Comparison of ENCODE assay signal across 10 cellular contexts in genomic region chr6:786946-787763, GRCh38.
DNase-seq lines count a peak whose midpoint lies in the region; ATAC-seq and TF ChIP-seq lines count a peak whose summit lies in the region.
"Had no signal": no experiment of that assay in that cellular context is flagged by ENCODE, and none has a peak within 500 bp of the region (broad histone marks: within the 10 kb centered on the region; RNA-seq: fewer than 3 reads in every experiment).

No MANE protein-coding gene starts in this region.

- CTCF ChIA-PET in A673 (lab: Charles Lee) (no interaction called here), GM10248 (lab: Yijun Ruan, JAX) (interaction anchor here (0.9 to 4.0 kb wide), 7 partner anchors 11 to 638 kb away, joined by 3 to 21 read pairs (median 4); no protein-coding TSS in a partner anchor)

- H3K27me3 ChIP-seq in A673 (replicated peaks; ENCODE audit: insufficient read depth, low read depth, low read length, poor library complexity) (no peaks in the 10 kb centered on the region), Peyer's patch (no peaks in the 10 kb centered on the region)

- H3K9me3 ChIP-seq in A673 (ENCODE audit: low read depth, low read length, poor library complexity, severe bottlenecking) (no peaks in the 10 kb centered on the region), Peyer's patch (no peaks in the 10 kb centered on the region)
- H3K9me3 ChIP-seq: thoracic aorta had no signal

- no peaks in the 10 kb centered on the region for H3K36me3 ChIP-seq in A673 (ENCODE audit: insufficient read depth, low read length, poor library complexity, severe bottlenecking)
- H3K36me3 ChIP-seq in Peyer's patch, result no peaks in the 10 kb centered on the region
- H3K36me3 ChIP-seq: thoracic aorta had no signal

- H3K4me3 ChIP-seq in A673 (ENCODE audit: low read depth, low read length, poor library complexity, severe bottlenecking), result no peak overlapping the region
- no peak overlapping the region for H3K4me3 ChIP-seq in Peyer's patch
- no peak overlapping the region for H3K4me3 ChIP-seq in fibroblast of villous mesenchyme (ENCODE audit: low read depth, low read length)
- H3K4me3 ChIP-seq: thoracic aorta had no signal

- TF ChIP-seq CTCF in A673 (conservative IDR thresholded peaks at IDR 0.05; ENCODE audit: low read depth, low read length) (peak; percentile 80), GM10248 (IDR thresholded peaks at IDR 0.05; ENCODE audit: control extremely low read depth, extremely low read depth, low read depth, missing control alignments) (peak; percentile 47), Peyer's patch (IDR thresholded peaks at IDR 0.05) (peak; percentile 31 to 48 (median 42)), fibroblast of villous mesenchyme (IDR thresholded peaks at IDR 0.05; ENCODE audit: insufficient read depth, low read depth, low read length) (peak; percentile 67)

- POLR2A ChIA-PET in A673 (lab: Charles Lee; ENCODE audit: low non-redundant PET), result no interaction called here
- POLR2A ChIA-PET in GM10248 (lab: Yijun Ruan, JAX), result no interaction called here

- H3K27ac ChIP-seq in A673 (ENCODE audit: low read depth, low read length, poor library complexity, severe bottlenecking), result no peak overlapping the region
- no peak overlapping the region for H3K27ac ChIP-seq in Peyer's patch
- H3K27ac ChIP-seq: thoracic aorta had no signal

- intact Hi-C loops in A673 (cut with micrococcal nuclease; ENCODE audit: unreplicated experiment), result loop anchor here (5.0 kb wide), 1 partner anchor 195 kb away; no protein-coding TSS in a partner anchor

- no peak for ATAC-seq in GM21619 (IDR thresholded peaks at IDR 0.05; ENCODE audit: unreplicated experiment)

- H3K4me1 ChIP-seq in A673 (ENCODE audit: insufficient read depth, low read length, poor library complexity, severe bottlenecking), result no peaks in the 10 kb centered on the region
- H3K4me1 ChIP-seq in Peyer's patch, result no peaks in the 10 kb centered on the region

- BruUV-seq in A673 (replicated peaks; lab: Mats Ljungman, UMichigan), result no TSS peak

- TF ChIP-seq POLR2A in Peyer's patch (IDR thresholded peaks at IDR 0.05), result no peak

- DNase-seq in A673 (ENCODE audit: low spot score) (peak; percentile 45), GM10248 (ENCODE audit: extremely low spot score) (peak; percentile 48), Peyer's patch (no peak), fibroblast of villous mesenchyme (ENCODE audit: low read depth) (peak; percentile 18), NCI-H2227 treated with DMSO at 0.1 percent for 48 hours (lab: John Stamatoyannopoulos, UW) (no peak), NCI-H2029 treated with DMSO at 0.1 percent for 48 hours (lab: John Stamatoyannopoulos, UW) (no peak), activated gamma-delta T cell treated with Interleukin-2 at 50 U/mL for 16 hours (no peak)
- DNase-seq: T1000 had no signal

Comparison
In these comparisons a context has a peak if more than half of its experiments do, and no peak if none do; other contexts are left out.
1. DNase-seq: peak in A673 (single experiment), GM10248 (single experiment) and fibroblast of villous mesenchyme (single experiment); none in Peyer's patch (0 of 3), NCI-H2227 treated with DMSO at 0.1 percent for 48 hours (single experiment), NCI-H2029 treated with DMSO at 0.1 percent for 48 hours (single experiment) and activated gamma-delta T cell treated with Interleukin-2 at 50 U/mL for 16 hours (single experiment).
2. Peak in every context shown above with its lines, with median percentiles within 50 percentile points of each other: CTCF ChIP-seq.